ENCODE assay signal across 13 cellular contexts in the genomic region with DNA sequence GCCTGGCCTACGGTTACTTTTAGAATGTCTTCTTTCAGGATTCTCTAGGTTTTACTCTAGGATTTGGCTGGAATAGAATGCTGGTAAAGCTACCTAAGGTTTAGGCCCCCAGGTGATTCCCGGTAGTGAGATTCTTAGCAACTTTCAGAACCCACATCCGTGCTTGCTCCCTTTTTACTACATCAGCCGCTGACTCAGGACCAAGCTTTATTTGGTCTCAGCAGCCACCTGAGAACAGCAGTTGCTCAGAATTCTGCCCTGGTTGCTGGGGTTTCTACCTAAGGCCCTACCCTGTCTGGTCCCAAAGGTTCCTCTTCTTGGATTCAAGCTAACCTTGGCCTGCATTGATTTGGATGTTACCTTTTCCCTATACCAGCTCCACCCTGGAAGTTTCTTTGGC. TPM values are rescaled to one million over a fixed set of nuclear protein-coding genes. Genes with fewer than 3 reads are reported as not detected.
A peak's percentile ranks its signal among the peaks of the same experiment; 100 is the strongest.
DNase-seq lines count a peak whose midpoint lies in the region; ATAC-seq and TF ChIP-seq lines count a peak whose summit lies in the region.
"Had no signal": no experiment of that assay in that cellular context is flagged by ENCODE, and none has a peak within 500 bp of the region (broad histone marks: within the 10 kb centered on the region; RNA-seq: fewer than 3 reads in every experiment).

No MANE protein-coding gene starts in this region.

- H3K4me3 ChIP-seq in hepatocyte: no peak overlapping the region
- H3K4me3 ChIP-seq in mucosa of descending colon: no peak overlapping the region

- H3K27ac ChIP-seq in hepatocyte: no peak overlapping the region

- H3K36me3 Mint-ChIP-seq in T-helper 17 cell (ENCODE audit: low read depth): no peaks in the 10 kb centered on the region
- H3K36me3 Mint-ChIP-seq: CD8-positive, alpha-beta T cell had no signal

- peaks cover 17% of the 10 kb centered on the region for H3K4me1 Mint-ChIP-seq in T-helper 17 cell

- peaks cover 9% of the 10 kb centered on the region for H3K27me3 Mint-ChIP-seq in T-helper 17 cell

- H2AFZ ChIP-seq in hepatocyte: no peak overlapping the region

- DNase-seq in GM20000 (ENCODE audit: low spot score): peak; percentile 36
- DNase-seq in T-helper 17 cell: no peak
- no peak for DNase-seq in hepatocyte (ENCODE audit: low spot score)
- no peak for DNase-seq in SHP77 (lab: John Stamatoyannopoulos, UW)
- no peak for DNase-seq in DMS 273 (lab: John Stamatoyannopoulos, UW; ENCODE audit: unreplicated experiment)
- no peak for DNase-seq in mucosa of descending colon
- DNase-seq: CD8-positive, alpha-beta T cell; effector CD8-positive, alpha-beta T cell; hippocampal formation; NCI-H226; Right ventricle myocardium superior had no signal

- H3K27ac Mint-ChIP-seq in T-helper 17 cell: peak overlapping the region; percentile 71
- H3K27ac Mint-ChIP-seq: CD8-positive, alpha-beta T cell had no signal

- intact Hi-C loops in mucosa of descending colon (cut with DNase I, micrococcal nuclease): no loop called here

- H3K9me3 ChIP-seq in T-helper 17 cell (ENCODE audit: control insufficient read depth, low read length, poor library complexity, severe bottlenecking) (no peaks in the 10 kb centered on the region), hepatocyte (ENCODE audit: low read depth) (no peaks in the 10 kb centered on the region), mucosa of descending colon (no peaks in the 10 kb centered on the region)

- ATAC-seq in GM18498 (IDR thresholded peaks at IDR 0.05; ENCODE audit: unreplicated experiment) (peak; percentile 45), HG02970 (IDR thresholded peaks at IDR 0.05; ENCODE audit: low FRiP score, unreplicated experiment) (peak; percentile 33), T-helper 17 cell (peak; percentile 80), mucosa of descending colon (no peak)
- ATAC-seq: CD8-positive, alpha-beta T cell had no signal

- no peak overlapping the region for H3K4me3 Mint-ChIP-seq in T-helper 17 cell
- H3K4me3 Mint-ChIP-seq: CD8-positive, alpha-beta T cell had no signal

- 97% methylated on average over 4 of the region's 4 CpGs for WGBS in hepatocyte (ENCODE audit: low lambda C conversion rate, missing lambda C conversion rate)

- H3K4me1 ChIP-seq in hepatocyte (ENCODE audit: insufficient read depth) (no peaks in the 10 kb centered on the region), mucosa of descending colon (ENCODE audit: low read depth) (peaks cover 6% of the 10 kb centered on the region)

- H3K36me3 ChIP-seq in hepatocyte (replicated peaks; ENCODE audit: insufficient read depth, low read depth) (no peaks in the 10 kb centered on the region), mucosa of descending colon (ENCODE audit: low read depth) (no peaks in the 10 kb centered on the region)

- TF ChIP-seq CTCF in GM20000 (IDR thresholded peaks at IDR 0.05; ENCODE audit: extremely low read depth, missing control alignments) (no peak), hepatocyte (IDR thresholded peaks at IDR 0.05; ENCODE audit: poor library complexity) (no peak), mucosa of descending colon (IDR thresholded peaks at IDR 0.05) (no peak)

- H3K4me2 ChIP-seq in hepatocyte: no peak overlapping the region

- no peaks in the 10 kb centered on the region for H3K9me2 ChIP-seq in hepatocyte (replicated peaks; ENCODE audit: insufficient read depth)

- H4K20me1 ChIP-seq in hepatocyte (ENCODE audit: insufficient read depth, poor library complexity, severe bottlenecking): no peaks in the 10 kb centered on the region

- no peaks in the 10 kb centered on the region for H3K79me2 ChIP-seq in hepatocyte

- H3K27me3 ChIP-seq in hepatocyte: no peaks in the 10 kb centered on the region

RNA-seq across cellular contexts. Expression of gene NDUFV2, which starts 36.1 kb away (rescaled TPM):
- total RNA-seq in T-helper 17 cell (100 to 1,000 TPM; 222 to 231 TPM), hepatocyte (170 and 178 TPM in 2 replicates), mucosa of descending colon (100 to 1,000 TPM; 146 to 199 (median 163) TPM)
- polyA plus RNA-seq in hepatocyte: 233 and 238 TPM in 2 replicates
